In genomic region chr9:93139365-93140182, GRCh38 we compare ENCODE assay signal across 1 cellular context.
TF ChIP-seq lines count a peak whose summit lies in the region.

No MANE protein-coding gene starts in this region.

TF ChIP-seq in SK-N-SH, 30 proteins besides CTCF, POLR2A, EP300 and RAD21:
- no peak for TF ChIP-seq TEAD4 (IDR thresholded peaks at IDR 0.05; ENCODE audit: borderline replicate concordance, insufficient read depth)
- no peak for TF ChIP-seq GABPA (IDR thresholded peaks at IDR 0.05; ENCODE audit: low read depth)
- no peak for TF ChIP-seq ELF1 (IDR thresholded peaks at IDR 0.05)
- TF ChIP-seq GATA2 (CRISPR knock-in tag; IDR thresholded peaks at IDR 0.05): no peak
- TF ChIP-seq MAX (IDR thresholded peaks at IDR 0.05; ENCODE audit: low read depth): no peak
- no peak for TF ChIP-seq SMC3 (IDR thresholded peaks at IDR 0.05; ENCODE audit: low read depth, low read length)
- TF ChIP-seq, protein P1, sequence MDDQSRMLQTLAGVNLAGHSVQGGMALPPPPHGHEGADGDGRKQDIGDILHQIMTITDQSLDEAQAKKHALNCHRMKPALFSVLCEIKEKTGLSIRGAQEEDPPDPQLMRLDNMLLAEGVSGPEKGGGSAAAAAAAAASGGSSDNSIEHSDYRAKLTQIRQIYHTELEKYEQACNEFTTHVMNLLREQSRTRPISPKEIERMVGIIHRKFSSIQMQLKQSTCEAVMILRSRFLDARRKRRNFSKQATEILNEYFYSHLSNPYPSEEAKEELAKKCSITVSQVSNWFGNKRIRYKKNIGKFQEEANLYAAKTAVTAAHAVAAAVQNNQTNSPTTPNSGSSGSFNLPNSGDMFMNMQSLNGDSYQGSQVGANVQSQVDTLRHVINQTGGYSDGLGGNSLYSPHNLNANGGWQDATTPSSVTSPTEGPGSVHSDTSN (IDR thresholded peaks at IDR 0.05): no peak
- TF ChIP-seq ZBTB33 (IDR thresholded peaks at IDR 0.05; ENCODE audit: borderline replicate concordance, low read depth): no peak
- TF ChIP-seq MXI1 (IDR thresholded peaks at IDR 0.05; ENCODE audit: low read depth, low read length): no peak
- TF ChIP-seq REST (IDR thresholded peaks at IDR 0.05; ENCODE audit: low read depth, low read length): no peak
- no peak for TF ChIP-seq RFX5 (IDR thresholded peaks at IDR 0.05; ENCODE audit: low read length)
- TF ChIP-seq NFIC (IDR thresholded peaks at IDR 0.05; ENCODE audit: borderline replicate concordance): no peak
- no peak for TF ChIP-seq TAF1 (IDR thresholded peaks at IDR 0.05; ENCODE audit: borderline replicate concordance, low read depth, low read length)
- no peak for TF ChIP-seq FOXM1 (IDR thresholded peaks at IDR 0.05; ENCODE audit: low read depth)
- TF ChIP-seq, protein P2, sequence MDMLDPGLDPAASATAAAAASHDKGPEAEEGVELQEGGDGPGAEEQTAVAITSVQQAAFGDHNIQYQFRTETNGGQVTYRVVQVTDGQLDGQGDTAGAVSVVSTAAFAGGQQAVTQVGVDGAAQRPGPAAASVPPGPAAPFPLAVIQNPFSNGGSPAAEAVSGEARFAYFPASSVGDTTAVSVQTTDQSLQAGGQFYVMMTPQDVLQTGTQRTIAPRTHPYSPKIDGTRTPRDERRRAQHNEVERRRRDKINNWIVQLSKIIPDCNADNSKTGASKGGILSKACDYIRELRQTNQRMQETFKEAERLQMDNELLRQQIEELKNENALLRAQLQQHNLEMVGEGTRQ (IDR thresholded peaks at IDR 0.05; ENCODE audit: borderline replicate concordance, low read depth, low read length): no peak
- no peak for TF ChIP-seq SIN3A (IDR thresholded peaks at IDR 0.05; ENCODE audit: borderline replicate concordance, low read depth, low read length)
